22 cellular contexts compared by ENCODE assay signal in the genomic region with DNA sequence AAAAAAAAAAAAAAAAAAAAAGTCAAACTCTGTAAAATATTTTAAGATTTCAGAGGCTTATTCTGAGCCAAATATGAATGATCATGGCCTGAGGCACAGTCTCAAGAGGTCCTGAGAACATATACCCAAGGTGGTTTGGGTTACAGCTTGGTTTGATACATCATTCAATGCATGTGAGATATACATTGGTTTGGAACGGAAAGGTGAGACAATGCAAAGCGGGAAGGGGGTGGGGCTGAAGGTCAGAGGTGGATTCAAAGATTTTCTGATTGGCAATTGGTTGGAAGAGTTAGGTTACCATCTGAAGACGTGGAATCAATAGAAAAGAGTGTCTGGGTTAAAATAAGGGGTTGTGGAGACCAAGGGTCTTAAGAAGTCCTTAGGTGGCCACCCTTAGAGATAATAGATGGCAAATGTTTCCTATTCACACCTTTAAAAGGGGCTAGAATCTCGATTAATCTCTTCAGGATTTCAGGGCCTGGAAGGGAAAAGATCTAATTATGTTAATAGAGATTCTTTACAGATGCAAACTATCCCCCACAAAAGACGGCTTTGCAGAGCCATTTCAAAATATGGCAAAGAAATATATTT.
"Had no signal": no experiment of that assay in that cellular context is flagged by ENCODE, and none has a peak within 500 bp of the region (broad histone marks: within the 10 kb centered on the region; RNA-seq: fewer than 3 reads in every experiment).

No MANE protein-coding gene starts in this region.

- H3K4me1 ChIP-seq: esophagus muscularis mucosa, gastroesophageal sphincter, heart left ventricle, sigmoid colon, upper lobe of right lung had no signal

- H3K36me3 Mint-ChIP-seq: activated CD4-positive, alpha-beta memory T cell treated with anti-CD3 and anti-CD28 coated beads for 36 hours; activated naive CD8-positive, alpha-beta T cell; stimulated activated effector memory CD8-positive, alpha-beta T cell treated with anti-CD3 and anti-CD28 coated beads, Interleukin-12 subunit alpha, Interleukin-12 subunit beta, amount 100 ng/mL, for 72 hours had no signal

- H3K27me3 ChIP-seq: esophagus muscularis mucosa, gastroesophageal sphincter, heart left ventricle, sigmoid colon, upper lobe of right lung had no signal

- H3K4me3 Mint-ChIP-seq: activated CD4-positive, alpha-beta memory T cell treated with anti-CD3 and anti-CD28 coated beads for 36 hours; activated naive CD8-positive, alpha-beta T cell; activated T-helper 1 cell treated with anti-CD3 and anti-CD28 coated beads, Interleukin-12 subunit alpha, Interleukin-12 subunit beta, Interleukin-2, Interleukin-4 antibody, amounts not matched to agents 30 ng/mL and 10 ng/mL and 1 ng/mL, durations not matched to agents 14 hours and 24 hours and 36 hours; natural killer cell; stimulated activated effector memory CD8-positive, alpha-beta T cell treated with anti-CD3 and anti-CD28 coated beads, Interleukin-12 subunit alpha, Interleukin-12 subunit beta, amount 100 ng/mL, for 72 hours had no signal

- H3K27me3 Mint-ChIP-seq: activated CD4-positive, alpha-beta memory T cell treated with anti-CD3 and anti-CD28 coated beads for 36 hours had no signal

- FAIRE-seq: bronchial epithelial cell, endothelial cell of umbilical vein had no signal

- ATAC-seq: gastroesophageal sphincter; heart left ventricle; natural killer cell; stimulated activated effector memory CD8-positive, alpha-beta T cell treated with anti-CD3 and anti-CD28 coated beads, Interleukin-12 subunit alpha, Interleukin-12 subunit beta, amount 100 ng/mL, for 72 hours; upper lobe of right lung had no signal

- H3K27ac ChIP-seq: esophagus muscularis mucosa, gastroesophageal sphincter, heart left ventricle, sigmoid colon, thoracic aorta, upper lobe of right lung, WERI-Rb-1 had no signal

- H3K27ac Mint-ChIP-seq: activated CD4-positive, alpha-beta memory T cell treated with anti-CD3 and anti-CD28 coated beads for 36 hours; activated naive CD8-positive, alpha-beta T cell; activated T-helper 1 cell treated with anti-CD3 and anti-CD28 coated beads, Interleukin-12 subunit alpha, Interleukin-12 subunit beta, Interleukin-2, Interleukin-4 antibody, amounts not matched to agents 30 ng/mL and 10 ng/mL and 1 ng/mL, durations not matched to agents 14 hours and 24 hours and 36 hours; natural killer cell; stimulated activated effector memory CD8-positive, alpha-beta T cell treated with anti-CD3 and anti-CD28 coated beads, Interleukin-12 subunit alpha, Interleukin-12 subunit beta, amount 100 ng/mL, for 72 hours had no signal

- H3K9me3 Mint-ChIP-seq: activated CD4-positive, alpha-beta memory T cell treated with anti-CD3 and anti-CD28 coated beads for 36 hours; activated T-helper 1 cell treated with anti-CD3 and anti-CD28 coated beads, Interleukin-12 subunit alpha, Interleukin-12 subunit beta, Interleukin-2, Interleukin-4 antibody, amounts not matched to agents 30 ng/mL and 10 ng/mL and 1 ng/mL, durations not matched to agents 14 hours and 24 hours and 36 hours; natural killer cell; stimulated activated effector memory CD8-positive, alpha-beta T cell treated with anti-CD3 and anti-CD28 coated beads, Interleukin-12 subunit alpha, Interleukin-12 subunit beta, amount 100 ng/mL, for 72 hours had no signal

- H3K4me1 Mint-ChIP-seq: stimulated activated effector memory CD8-positive, alpha-beta T cell treated with anti-CD3 and anti-CD28 coated beads, Interleukin-12 subunit alpha, Interleukin-12 subunit beta, amount 100 ng/mL, for 72 hours had no signal

- DNase-seq: activated CD4-positive, alpha-beta memory T cell treated with anti-CD3 and anti-CD28 coated beads for 36 hours; activated CD4-positive, alpha-beta T cell treated with anti-CD3 and anti-CD28 coated beads for 4 hours; activated gamma-delta T cell treated with Interleukin-2 at 50 U/mL for 16 hours; activated T-cell treated with anti-CD3 and anti-CD28 coated beads for 4 hours; effector CD4-positive, alpha-beta T cell; heart left ventricle; mesenchymal stem cell; natural killer cell; nucleus accumbens; sigmoid colon; stimulated activated CD4-positive, alpha-beta T cell treated with anti-CD3 and anti-CD28 coated beads, Interleukin-4, amount 100 ng/mL, for 24 hours; T-helper 2 cell; upper lobe of right lung; WERI-Rb-1 had no signal

- H3K4me3 ChIP-seq: esophagus muscularis mucosa, gastroesophageal sphincter, heart left ventricle, sigmoid colon, thoracic aorta, upper lobe of right lung had no signal
